Comparison of ENCODE assay signal across 10 cellular contexts in the genomic region with DNA sequence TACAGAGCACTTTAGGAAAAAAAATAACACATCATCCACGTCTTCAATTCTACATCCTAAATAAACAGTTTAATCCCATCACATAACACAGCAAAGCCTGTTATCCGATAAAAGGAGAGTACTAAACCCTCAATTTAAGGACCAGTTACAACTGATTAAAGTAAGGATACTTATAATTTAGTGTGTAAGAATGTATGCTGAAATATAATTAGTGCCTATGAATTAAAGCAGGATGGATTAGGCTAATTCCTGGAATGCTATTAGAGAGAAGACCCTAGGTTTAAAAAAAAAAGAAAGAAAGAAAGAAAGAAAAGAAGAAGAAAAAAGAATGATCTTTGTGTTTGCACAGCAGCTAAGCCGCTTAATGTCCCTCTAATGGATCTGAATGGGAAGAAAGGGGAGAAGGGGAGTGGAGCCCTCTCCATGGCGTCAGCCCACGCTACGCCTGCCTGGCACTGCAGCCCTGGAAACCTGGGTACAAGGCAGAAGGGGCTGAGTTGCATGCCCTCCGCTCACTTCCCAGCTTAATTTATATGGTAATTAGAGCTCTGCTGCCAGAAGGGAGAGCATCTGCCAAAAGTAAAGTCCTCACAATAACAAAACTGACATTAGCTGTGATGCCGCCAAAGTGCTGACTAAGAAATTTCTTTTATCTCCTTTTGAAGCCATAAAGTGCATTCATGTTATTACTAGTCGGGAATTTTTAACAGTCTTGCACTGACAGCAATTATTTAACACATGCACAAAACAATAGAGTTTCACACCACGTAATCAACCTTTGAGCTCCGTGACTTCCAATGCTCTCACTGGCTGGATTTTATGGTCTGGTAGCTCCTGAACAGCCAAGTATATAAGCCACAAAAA.
DNase-seq lines count a peak whose midpoint lies in the region; ATAC-seq and TF ChIP-seq lines count a peak whose summit lies in the region.
"Had no signal": no experiment of that assay in that cellular context is flagged by ENCODE, and none has a peak within 500 bp of the region (broad histone marks: within the 10 kb centered on the region; RNA-seq: fewer than 3 reads in every experiment).

No MANE protein-coding gene starts in this region.

- H3K9me3 ChIP-seq in SK-N-MC (ENCODE audit: low read depth, low read length) (no peaks in the 10 kb centered on the region), gastroesophageal sphincter (no peaks in the 10 kb centered on the region), heart left ventricle (no peaks in the 10 kb centered on the region)
- H3K9me3 ChIP-seq in effector memory CD4-positive, alpha-beta T cell (ENCODE audit: control insufficient read depth, low read length): no peaks in the 10 kb centered on the region
- H3K9me3 ChIP-seq: psoas muscle had no signal

- ATAC-seq in gastroesophageal sphincter (no peak), omental fat pad (ENCODE audit: low FRiP score) (no peak), heart left ventricle (no peak)
- ATAC-seq in stimulated activated naive B cell treated with anti-CD40 and anti-IgM and Interleukin-4, amounts not matched to agents 10 μg/mL and 1 μg/mL and 100 μg/mL, for 72 hours (replicated peaks): no peak
- ATAC-seq: psoas muscle had no signal

- no peak overlapping the region for H3K27ac Mint-ChIP-seq in stimulated activated naive B cell treated with anti-CD40 and anti-IgM and Interleukin-4, amounts not matched to agents 10 μg/mL and 1 μg/mL and 100 μg/mL, for 72 hours

- H3K27ac ChIP-seq in SK-N-MC (peak overlapping the region; percentile 50; the same call in 1 of the 2 replicates), gastroesophageal sphincter (peak overlapping the region; percentile 16 to 70 (median 53)), heart left ventricle (no peak overlapping the region)
- no peak overlapping the region for H3K27ac ChIP-seq in effector memory CD4-positive, alpha-beta T cell (ENCODE audit: insufficient read depth, low read length, poor library complexity, severe bottlenecking)
- H3K27ac ChIP-seq: psoas muscle had no signal

- intact Hi-C loops in heart left ventricle (cut with DNase I): no loop called here

- H3K4me1 ChIP-seq in gastroesophageal sphincter (peaks cover 0 to 38% (median 4%) of the 10 kb centered on the region in 3 donors), heart left ventricle (no peaks in the 10 kb centered on the region)
- no peaks in the 10 kb centered on the region for H3K4me1 ChIP-seq in effector memory CD4-positive, alpha-beta T cell (ENCODE audit: control insufficient read depth, insufficient read depth, low read length, poor library complexity, severe bottlenecking)
- H3K4me1 ChIP-seq: psoas muscle had no signal

- H3K4me3 ChIP-seq in SK-N-MC (peak overlapping the region; percentile 34), gastroesophageal sphincter (peak overlapping the region in 1 of 2 donors; percentile 12), heart left ventricle (no peak overlapping the region)
- no peak overlapping the region for H3K4me3 ChIP-seq in effector memory CD4-positive, alpha-beta T cell (ENCODE audit: insufficient read depth, low read depth, low read length, poor library complexity, severe bottlenecking)
- H3K4me3 ChIP-seq: psoas muscle had no signal

- H3K9me3 Mint-ChIP-seq in stimulated activated naive B cell treated with anti-CD40 and anti-IgM and Interleukin-4, amounts not matched to agents 10 μg/mL and 1 μg/mL and 100 μg/mL, for 72 hours: no peaks in the 10 kb centered on the region

- H3K36me3 ChIP-seq in SK-N-MC (ENCODE audit: insufficient read depth, low read length) (no peaks in the 10 kb centered on the region), gastroesophageal sphincter (no peaks in the 10 kb centered on the region), heart left ventricle (no peaks in the 10 kb centered on the region)
- H3K36me3 ChIP-seq in effector memory CD4-positive, alpha-beta T cell (ENCODE audit: control insufficient read depth, insufficient read depth, low read length): no peaks in the 10 kb centered on the region

- H3K4me3 Mint-ChIP-seq in stimulated activated naive B cell treated with anti-CD40 and anti-IgM and Interleukin-4, amounts not matched to agents 10 μg/mL and 1 μg/mL and 100 μg/mL, for 72 hours: no peak overlapping the region

- DNase-seq in NCI-H1105 (lab: John Stamatoyannopoulos, UW) (peak; percentile 78), SK-N-MC (ENCODE audit: low read depth, low spot score) (peak; percentile 51), retina (peak; percentile 67), omental fat pad (ENCODE audit: low spot score) (no peak), heart left ventricle (no peak)
- DNase-seq in stimulated activated naive B cell treated with anti-CD40 and anti-IgM and Interleukin-4, amounts not matched to agents 10 μg/mL and 1 μg/mL and 100 μg/mL, for 72 hours: no peak
- no peak for DNase-seq in effector memory CD4-positive, alpha-beta T cell
- DNase-seq: activated CD4-positive, alpha-beta T cell treated with anti-CD3 and anti-CD28 coated beads, Interleukin-2, amount 50 U/mL, for 1 hour; psoas muscle had no signal

- no peaks in the 10 kb centered on the region for H3K27me3 Mint-ChIP-seq in stimulated activated naive B cell treated with anti-CD40 and anti-IgM and Interleukin-4, amounts not matched to agents 10 μg/mL and 1 μg/mL and 100 μg/mL, for 72 hours

- TF ChIP-seq POLR2A in gastroesophageal sphincter (IDR thresholded peaks at IDR 0.05): no peak
- no peak for TF ChIP-seq POLR2A in heart left ventricle (IDR thresholded peaks at IDR 0.05)

- no peaks in the 10 kb centered on the region for H3K4me1 Mint-ChIP-seq in stimulated activated naive B cell treated with anti-CD40 and anti-IgM and Interleukin-4, amounts not matched to agents 10 μg/mL and 1 μg/mL and 100 μg/mL, for 72 hours

- no peak overlapping the region for H3K9ac ChIP-seq in SK-N-MC (ENCODE audit: insufficient read length)

- no peaks in the 10 kb centered on the region for H3K36me3 Mint-ChIP-seq in stimulated activated naive B cell treated with anti-CD40 and anti-IgM and Interleukin-4, amounts not matched to agents 10 μg/mL and 1 μg/mL and 100 μg/mL, for 72 hours

- TF ChIP-seq CTCF in gastroesophageal sphincter (IDR thresholded peaks at IDR 0.05) (no peak), omental fat pad (IDR thresholded peaks at IDR 0.05) (no peak), heart left ventricle (IDR thresholded peaks at IDR 0.05) (no peak)

- H3K27me3 ChIP-seq in gastroesophageal sphincter: no peaks in the 10 kb centered on the region
- no peaks in the 10 kb centered on the region for H3K27me3 ChIP-seq in effector memory CD4-positive, alpha-beta T cell (replicated peaks; ENCODE audit: control insufficient read depth, insufficient read depth, low read length, poor library complexity, severe bottlenecking)
- H3K27me3 ChIP-seq in heart left ventricle: no peaks in the 10 kb centered on the region

- TF ChIP-seq EP300 in gastroesophageal sphincter (IDR thresholded peaks at IDR 0.05): no peak

- WGBS in gastroesophageal sphincter (ENCODE audit: low coverage in 1 of 2), 2 donors: 20 to 21% methylated on average over 9 to 10 of the region's 11 CpGs
- WGBS in heart left ventricle, 4 donors: 79 to 84% (median 84%) methylated on average over 11 of the region's 11 CpGs

Comparison
In these comparisons a context has a peak if more than half of its experiments do, and no peak if none do; other contexts are left out.
1. DNase-seq: peak in NCI-H1105 (single experiment), SK-N-MC (single experiment) and retina (single experiment); none in stimulated activated naive B cell treated with anti-CD40 and anti-IgM and Interleukin-4, amounts not matched to agents 10 μg/mL and 1 μg/mL and 100 μg/mL, for 72 hours (single experiment), effector memory CD4-positive, alpha-beta T cell (0 of 3), omental fat pad (single experiment) and heart left ventricle (0 of 5).
2. H3K27ac ChIP-seq: peak in SK-N-MC (single experiment) and gastroesophageal sphincter (4 of 4); none in effector memory CD4-positive, alpha-beta T cell (single experiment) and heart left ventricle (0 of 12).